Comparison of ENCODE assay signal across 8 cellular contexts in the genomic region with DNA sequence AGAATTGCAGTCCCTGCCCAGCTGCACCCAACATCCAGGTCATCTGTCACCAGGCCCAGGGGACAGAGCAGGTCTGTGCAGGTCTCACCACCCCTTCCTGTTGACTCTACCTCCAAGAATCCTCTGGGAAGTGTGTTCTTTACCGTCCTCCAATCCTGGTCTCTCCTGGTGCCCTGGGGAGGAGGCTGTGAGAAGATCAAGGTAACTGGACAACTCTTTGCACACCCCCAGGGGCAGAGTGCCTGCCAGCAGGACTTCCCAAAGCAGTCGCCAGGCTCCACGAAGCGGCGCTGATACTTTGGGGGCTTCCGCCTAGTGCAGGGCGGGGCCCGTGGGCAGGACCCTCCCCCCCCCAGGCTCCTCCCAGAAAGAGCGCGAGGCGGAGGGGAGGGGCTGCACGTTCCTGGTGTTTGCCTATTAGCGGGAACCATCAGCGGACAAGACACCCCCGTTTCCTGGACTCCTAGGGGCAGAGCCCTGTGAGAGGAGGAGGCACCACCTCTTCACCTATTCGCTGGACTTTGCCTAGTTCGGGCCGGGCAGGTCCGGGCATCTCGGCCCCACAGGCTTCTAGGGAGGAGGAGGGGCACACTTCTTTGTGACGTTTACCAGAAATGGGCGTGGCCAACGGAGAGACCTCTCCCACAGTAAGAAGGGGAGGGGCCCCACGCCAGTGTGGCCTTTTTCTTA.
DNase-seq lines count a peak whose midpoint lies in the region; ATAC-seq and TF ChIP-seq lines count a peak whose summit lies in the region.

No MANE protein-coding gene starts in this region.

- BruUV-seq in Calu3 (replicated peaks; lab: Mats Ljungman, UMichigan): no TSS peak

- TF ChIP-seq CTCF in Calu3 (IDR thresholded peaks at IDR 0.05; ENCODE audit: unreplicated experiment) (no peak), nephron progenitor cell (IDR thresholded peaks at IDR 0.05) (no peak)

- H3K27me3 Mint-ChIP-seq in Calu3 (ENCODE audit: unreplicated experiment) (no peaks in the 10 kb centered on the region), nephron progenitor cell (ENCODE audit: low read depth, poor library complexity) (no peaks in the 10 kb centered on the region)

- DNase-seq in Calu3 (peak; percentile 93), NCI-H748 treated with DMSO at 0.1 percent for 48 hours (lab: John Stamatoyannopoulos, UW) (peak; percentile 91), fibroblast of peridontal ligament (ENCODE audit: extremely low read depth) (peak; percentile 33), nephron progenitor cell (peak; percentile 90), activated gamma-delta T cell (lab: John Stamatoyannopoulos, UW) (no peak), GDM1 (lab: John Stamatoyannopoulos, UW) (no peak)
- DNase-seq in activated CD4-positive, alpha-beta T cell treated with anti-CD3 and anti-CD28 coated beads, Interleukin-2, amount 50 U/mL, for 4 hours: no peak

- H3K4me1 Mint-ChIP-seq in Calu3 (ENCODE audit: low read depth, unreplicated experiment) (peaks cover 21% of the 10 kb centered on the region), nephron progenitor cell (peaks cover 18% of the 10 kb centered on the region)

- H3K27ac Mint-ChIP-seq in Calu3 (ENCODE audit: unreplicated experiment) (peak overlapping the region; percentile 84), nephron progenitor cell (peak overlapping the region; percentile 92)

- CTCF ChIA-PET in Calu3 (lab: Charles Lee): interaction anchor here (0.6 to 1.3 kb wide), 3 partner anchors 67 to 511 kb away, joined by 3 to 4 read pairs (median 4); no protein-coding TSS in a partner anchor

- H3K4me3 Mint-ChIP-seq in Calu3 (ENCODE audit: low read depth, unreplicated experiment) (peak overlapping the region; percentile 87), nephron progenitor cell (peak overlapping the region; percentile 90)

- peaks cover 23% of the 10 kb centered on the region for H3K36me3 Mint-ChIP-seq in Calu3 (ENCODE audit: insufficient read depth, unreplicated experiment)
- H3K36me3 Mint-ChIP-seq in nephron progenitor cell (ENCODE audit: low read depth): no peaks in the 10 kb centered on the region

- H3K9me3 Mint-ChIP-seq in Calu3 (ENCODE audit: low read depth, unreplicated experiment) (peaks cover 5% of the 10 kb centered on the region), nephron progenitor cell (peaks cover 5% of the 10 kb centered on the region)

- ATAC-seq in HG03571 (IDR thresholded peaks at IDR 0.05; ENCODE audit: unreplicated experiment): no peak

- intact Hi-C loops in Calu3 (cut with micrococcal nuclease; ENCODE audit: unreplicated experiment): loop anchor here (1.0 to 10.0 kb wide), 3 partner anchors 49 to 878 kb away; no protein-coding TSS in a partner anchor

Comparison
In these comparisons a context has a peak if more than half of its experiments do, and no peak if none do; other contexts are left out.
1. DNase-seq: peak in Calu3 (single experiment), NCI-H748 treated with DMSO at 0.1 percent for 48 hours (single experiment), fibroblast of peridontal ligament (single experiment) and nephron progenitor cell (single experiment); none in activated gamma-delta T cell (single experiment), GDM1 (single experiment) and activated CD4-positive, alpha-beta T cell treated with anti-CD3 and anti-CD28 coated beads, Interleukin-2, amount 50 U/mL, for 4 hours (0 of 2).